8 cellular contexts compared by ENCODE assay signal in genomic region chr6:34890526-34890910, GRCh38. TPM values are rescaled to one million over a fixed set of nuclear protein-coding genes. Genes with fewer than 3 reads are reported as not detected.
A peak's percentile ranks its signal among the peaks of the same experiment; 100 is the strongest.
DNase-seq lines count a peak whose midpoint lies in the region; ATAC-seq and TF ChIP-seq lines count a peak whose summit lies in the region.

No MANE protein-coding gene starts in this region.

- CTCF ChIA-PET in WTC11 (lab: Charles Lee) = interaction anchor here (1.5 to 1.8 kb wide), 2 partner anchors 96 to 430 kb away, joined by 3 to 5 read pairs; no protein-coding TSS in a partner anchor

- intact Hi-C loops in body of pancreas (cut with DNase I) = no loop called here
- intact Hi-C loops in thyroid gland (cut with DNase I) = no loop called here

- H3K4me3 ChIP-seq in body of pancreas = peak overlapping the region in 1 of 2 donors; percentile 75
- H3K4me3 ChIP-seq in thyroid gland (replicated peaks in 1 of 3) = peak overlapping the region in 1 of 3 donors; percentile 79

- H3K36me3 ChIP-seq in body of pancreas (replicated peaks in 1 of 2; ENCODE audit: insufficient read depth in 1 of 2, low read depth in 2 of 2) = no peaks in the 10 kb centered on the region
- no peaks in the 10 kb centered on the region for H3K36me3 ChIP-seq in thyroid gland

- ATAC-seq in WTC11 (no peak), body of pancreas (no peak)
- ATAC-seq in stimulated activated effector memory CD8-positive, alpha-beta T cell treated with anti-CD3 and anti-CD28 coated beads, Interleukin-12 subunit alpha, Interleukin-12 subunit beta, amount 100 ng/mL, for 72 hours = no peak

- TF ChIP-seq POLR2A in body of pancreas (IDR thresholded peaks at IDR 0.05) = no peak
- no peak for TF ChIP-seq POLR2A in thyroid gland (IDR thresholded peaks at IDR 0.05)

- H3K9me3 ChIP-seq in body of pancreas = no peaks in the 10 kb centered on the region
- H3K9me3 ChIP-seq in thyroid gland = no peaks in the 10 kb centered on the region

- no peaks in the 10 kb centered on the region for H3K9me3 Mint-ChIP-seq in WTC11
- peaks cover 7% of the 10 kb centered on the region for H3K9me3 Mint-ChIP-seq in glutamatergic neuron (ENCODE audit: unreplicated experiment)
- H3K9me3 Mint-ChIP-seq in stimulated activated effector memory CD8-positive, alpha-beta T cell treated with anti-CD3 and anti-CD28 coated beads, Interleukin-12 subunit alpha, Interleukin-12 subunit beta, amount 100 ng/mL, for 72 hours = no peaks in the 10 kb centered on the region

- TF ChIP-seq CTCF in WTC11 (IDR thresholded peaks at IDR 0.05) = no peak
- no peak for TF ChIP-seq CTCF in glutamatergic neuron (IDR thresholded peaks at IDR 0.05; ENCODE audit: partially characterized antibody, unreplicated experiment)
- no peak for TF ChIP-seq CTCF in body of pancreas (IDR thresholded peaks at IDR 0.05)
- TF ChIP-seq CTCF in thyroid gland (IDR thresholded peaks at IDR 0.05) = no peak

- peak overlapping the region; percentile 55; the same call in 1 of the 2 replicates for H3K27ac Mint-ChIP-seq in WTC11
- no peak overlapping the region for H3K27ac Mint-ChIP-seq in glutamatergic neuron (ENCODE audit: unreplicated experiment)
- peak overlapping the region; percentile 30 for H3K27ac Mint-ChIP-seq in stimulated activated effector memory CD8-positive, alpha-beta T cell treated with anti-CD3 and anti-CD28 coated beads, Interleukin-12 subunit alpha, Interleukin-12 subunit beta, amount 100 ng/mL, for 72 hours

- H3K4me1 Mint-ChIP-seq in WTC11 (peaks cover 24% of the 10 kb centered on the region), glutamatergic neuron (ENCODE audit: low read depth, unreplicated experiment) (peaks cover 9% of the 10 kb centered on the region)
- H3K4me1 Mint-ChIP-seq in stimulated activated effector memory CD8-positive, alpha-beta T cell treated with anti-CD3 and anti-CD28 coated beads, Interleukin-12 subunit alpha, Interleukin-12 subunit beta, amount 100 ng/mL, for 72 hours = peaks cover 29% of the 10 kb centered on the region

- H3K36me3 Mint-ChIP-seq in WTC11 = peaks cover 3% of the 10 kb centered on the region; the same call in 1 of the 2 replicates
- no peaks in the 10 kb centered on the region for H3K36me3 Mint-ChIP-seq in glutamatergic neuron (ENCODE audit: unreplicated experiment)
- H3K36me3 Mint-ChIP-seq in stimulated activated effector memory CD8-positive, alpha-beta T cell treated with anti-CD3 and anti-CD28 coated beads, Interleukin-12 subunit alpha, Interleukin-12 subunit beta, amount 100 ng/mL, for 72 hours = peaks cover 17% of the 10 kb centered on the region

- H3K27ac ChIP-seq in body of pancreas = peak overlapping the region in 1 of 4 donors; percentile 91
- H3K27ac ChIP-seq in thyroid gland = peak overlapping the region in 1 of 3 donors; percentile 20

- H3K27me3 ChIP-seq in body of pancreas = no peaks in the 10 kb centered on the region
- no peaks in the 10 kb centered on the region for H3K27me3 ChIP-seq in thyroid gland

- 31 to 45% methylated on average over 7 of the region's 7 CpGs for WGBS in body of pancreas, 2 donors
- 53 to 56% methylated on average over 7 of the region's 7 CpGs for WGBS in thyroid gland, 2 donors

- no peaks in the 10 kb centered on the region for H3K27me3 Mint-ChIP-seq in WTC11 (ENCODE audit: low read depth)
- H3K27me3 Mint-ChIP-seq in glutamatergic neuron (ENCODE audit: unreplicated experiment) = peaks cover 5% of the 10 kb centered on the region

- H3K4me1 ChIP-seq in body of pancreas (peaks cover 46% of the 10 kb centered on the region), thyroid gland (peaks cover 12 to 48% of the 10 kb centered on the region in 2 donors)

- peak; percentile 47 for DNase-seq in SIG-M5 treated with dmso at 0.1 percent for 504 hours (lab: John Stamatoyannopoulos, UW; ENCODE audit: unreplicated experiment)
- no peak for DNase-seq in SIG-M5 (lab: John Stamatoyannopoulos, UW)
- DNase-seq in WTC11 (ENCODE audit: low spot score) = no peak
- DNase-seq in glutamatergic neuron = no peak
- DNase-seq in stimulated activated effector memory CD8-positive, alpha-beta T cell treated with anti-CD3 and anti-CD28 coated beads, Interleukin-12 subunit alpha, Interleukin-12 subunit beta, amount 100 ng/mL, for 72 hours (ENCODE audit: low spot score in 2 of 2) = no peak
- no peak for DNase-seq in hepatic stellate cell (ENCODE audit: low spot score)
- DNase-seq in body of pancreas = no peak
- DNase-seq in thyroid gland = no peak

- peak overlapping the region; percentile 100 for H3K4me3 Mint-ChIP-seq in WTC11
- H3K4me3 Mint-ChIP-seq in glutamatergic neuron (ENCODE audit: unreplicated experiment) = peak overlapping the region; percentile 92
- H3K4me3 Mint-ChIP-seq in stimulated activated effector memory CD8-positive, alpha-beta T cell treated with anti-CD3 and anti-CD28 coated beads, Interleukin-12 subunit alpha, Interleukin-12 subunit beta, amount 100 ng/mL, for 72 hours = peak overlapping the region; percentile 100

- POLR2A ChIA-PET in WTC11 (lab: Charles Lee) = no interaction called here

TF ChIP-seq in WTC11, 78 proteins besides CTCF, POLR2A, EP300 and RAD21:
- no peak for TF ChIP-seq ZNF263 (CRISPR knock-in tag; IDR thresholded peaks at IDR 0.05; ENCODE audit: low read depth)

RNA-seq across cellular contexts. Expression of gene ANKS1A, which starts 1.5 kb away (rescaled TPM):
- total RNA-seq in WTC11 (2021) (32.7 to 35.0 TPM (median 32.7 TPM) in 3 replicates), glutamatergic neuron (ENCODE audit: unreplicated experiment) (76.9 TPM), body of pancreas (10 to 100 TPM; 14.3 to 17.1 TPM), thyroid gland (10 to 100 TPM; 29.9 to 43.8 (median 34.4) TPM)

RNA-seq across cellular contexts. Expression of gene TAF11, which starts 2.7 kb away (rescaled TPM):
- 40.8 to 44.1 TPM (median 42.2 TPM) in 3 replicates for total RNA-seq in WTC11 (2021)
- total RNA-seq in glutamatergic neuron (ENCODE audit: unreplicated experiment) = 48.5 TPM
- total RNA-seq in body of pancreas = 10 to 100 TPM; 16.6 to 16.8 TPM
- total RNA-seq in thyroid gland = 10 to 100 TPM; 12.8 to 32.2 (median 20.2) TPM
